In genomic region chr12:57765003-57765697, GRCh38 we compare ENCODE assay signal across 8 cellular contexts. TPM values are rescaled to one million over a fixed set of nuclear protein-coding genes. Genes with fewer than 3 reads are reported as not detected.
DNase-seq lines count a peak whose midpoint lies in the region; ATAC-seq and TF ChIP-seq lines count a peak whose summit lies in the region.

No MANE protein-coding gene starts in this region.

- H3K27ac ChIP-seq in cardiac muscle cell, result no peak overlapping the region

- no peaks in the 10 kb centered on the region for H3K9me3 ChIP-seq in cardiac muscle cell (ENCODE audit: low read depth)

- H3K36me3 ChIP-seq in cardiac muscle cell, result no peaks in the 10 kb centered on the region

- ATAC-seq in GM21619 (IDR thresholded peaks at IDR 0.05; ENCODE audit: unreplicated experiment), result peak; percentile 61

- peaks cover 67% of the 10 kb centered on the region for H3K27me3 ChIP-seq in cardiac muscle cell

- no peak overlapping the region for H3K4me3 ChIP-seq in cardiac muscle cell
- peak overlapping the region; percentile 25 for H3K4me3 ChIP-seq in retinal pigment epithelial cell (ENCODE audit: low read length)

- peak; percentile 71 for DNase-seq in EL
- peak; percentile 36 for DNase-seq in NCI-H2171 treated with DMSO at 0.1 percent for 48 hours (lab: John Stamatoyannopoulos, UW)
- peak; percentile 45 for DNase-seq in activated T-helper 9 cell treated with anti-CD3 and anti-CD28 coated beads, Interleukin-2, amount 50 U/mL, for 16 hours (ENCODE audit: low read depth)
- DNase-seq in cardiac muscle cell (ENCODE audit: low read depth in 1 of 2, low spot score in 1 of 2), result peak; percentile 36 to 37
- DNase-seq in retinal pigment epithelial cell (ENCODE audit: low read depth), result no peak
- DNase-seq in GF-D8 (lab: John Stamatoyannopoulos, UW), result no peak
- DNase-seq in H4 (ENCODE audit: low spot score), result no peak

- TF ChIP-seq CTCF in cardiac muscle cell (IDR thresholded peaks at IDR 0.05; ENCODE audit: low read depth, low read length), result peak; percentile 47
- peak; percentile 46 for TF ChIP-seq CTCF in retinal pigment epithelial cell (conservative IDR thresholded peaks at IDR 0.05; ENCODE audit: low read depth, low read length)

- no peaks in the 10 kb centered on the region for H3K4me1 ChIP-seq in cardiac muscle cell (ENCODE audit: low read depth)

RNA-seq across cellular contexts. Expression of gene CYP27B1, which starts 1.7 kb away (rescaled TPM):
- total RNA-seq in cardiac muscle cell, result 0.07 and 1.3 TPM in 2 replicates
- 0.33 TPM in 1 of 2 replicates, not detected in the other for polyA plus RNA-seq in cardiac muscle cell
- 0.48 TPM in 1 of 2 replicates, not detected in the other for total RNA-seq in H4 (2014; rRNA removed; shearing (Covaris generic))

RNA-seq across cellular contexts. Expression of gene METTL1, which starts 6.8 kb away (rescaled TPM):
- 8.1 and 11.9 TPM in 2 replicates for total RNA-seq in cardiac muscle cell
- polyA plus RNA-seq in cardiac muscle cell, result 20.0 and 21.6 TPM in 2 replicates
- 2.5 and 8.1 TPM in 2 replicates for total RNA-seq in H4 (2014; rRNA removed; shearing (Covaris generic))

RNA-seq across cellular contexts. Expression of gene EEF1AKMT3, which starts 7.3 kb away (rescaled TPM):
- total RNA-seq in cardiac muscle cell, result 2.2 and 4.8 TPM in 2 replicates
- polyA plus RNA-seq in cardiac muscle cell, result 3.7 and 3.9 TPM in 2 replicates
- total RNA-seq in H4 (2014; rRNA removed; shearing (Covaris generic)), result 4.1 and 7.9 TPM in 2 replicates

RNA-seq across cellular contexts. Expression of gene MARCHF9, which starts 10.2 kb away (rescaled TPM):
- 21.9 and 23.3 TPM in 2 replicates for total RNA-seq in cardiac muscle cell
- polyA plus RNA-seq in cardiac muscle cell, result 9.0 and 11.7 TPM in 2 replicates
- total RNA-seq in H4 (2014; rRNA removed; shearing (Covaris generic)), result 5.5 and 7.3 TPM in 2 replicates

RNA-seq across cellular contexts. Expression of gene CDK4, which starts 13.0 kb away (rescaled TPM):
- 75.8 and 137 TPM in 2 replicates for total RNA-seq in cardiac muscle cell
- 160 and 172 TPM in 2 replicates for polyA plus RNA-seq in cardiac muscle cell
- total RNA-seq in H4 (2014; rRNA removed; shearing (Covaris generic)), result 298 and 323 TPM in 2 replicates

Comparison
In these comparisons a context has a peak if more than half of its experiments do, and no peak if none do; other contexts are left out.
1. DNase-seq: peak in EL (single experiment), NCI-H2171 treated with DMSO at 0.1 percent for 48 hours (single experiment), activated T-helper 9 cell treated with anti-CD3 and anti-CD28 coated beads, Interleukin-2, amount 50 U/mL, for 16 hours (single experiment) and cardiac muscle cell (2 of 2); none in retinal pigment epithelial cell (single experiment), GF-D8 (single experiment) and H4 (single experiment).